In genomic region chr16:67190448-67191399, GRCh38 we compare ENCODE assay signal across 1 cellular context.
TF ChIP-seq lines count a peak whose summit lies in the region.

No MANE protein-coding gene starts in this region.

TF ChIP-seq in endothelial cell of umbilical vein, 7 proteins besides CTCF, POLR2A, EP300 and RAD21:
- no peak for TF ChIP-seq FOS (IDR thresholded peaks at IDR 0.05; ENCODE audit: borderline replicate concordance, insufficient read depth, low read length)
- peak; percentile 3 for TF ChIP-seq JUN (IDR thresholded peaks at IDR 0.05; ENCODE audit: borderline replicate concordance, insufficient read depth, insufficient read length, low read depth)
